In genomic region chr10:114485695-114486400, GRCh38 we compare ENCODE assay signal across 21 cellular contexts.
A peak's percentile ranks its signal among the peaks of the same experiment; 100 is the strongest.
DNase-seq lines count a peak whose midpoint lies in the region; ATAC-seq, FAIRE-seq and TF ChIP-seq lines count a peak whose summit lies in the region.
"Had no signal": no experiment of that assay in that cellular context is flagged by ENCODE, and none has a peak within 500 bp of the region (broad histone marks: within the 10 kb centered on the region; RNA-seq: fewer than 3 reads in every experiment).

No MANE protein-coding gene starts in this region.

- no peak overlapping the region for H3K27ac ChIP-seq in CD4-positive, alpha-beta T cell (ENCODE audit: low read depth, low read length)
- no peak overlapping the region for H3K27ac ChIP-seq in Panc1 (ENCODE audit: low read length)
- peak overlapping the region in 3 of 4 donors; percentile 35 to 67 (median 59) for H3K27ac ChIP-seq in esophagus squamous epithelium
- H3K27ac ChIP-seq in neural progenitor cell: no peak overlapping the region
- H3K27ac ChIP-seq in transverse colon: no peak overlapping the region

- H3K4me3 ChIP-seq in Panc1 (ENCODE audit: low read depth in 2 of 2, low read length in 2 of 2) (no peak overlapping the region), esophagus squamous epithelium (no peak overlapping the region), neural progenitor cell (no peak overlapping the region), transverse colon (no peak overlapping the region), Caco-2 (ENCODE audit: low read depth, low read length) (no peak overlapping the region)

- TF ChIP-seq CTCF in CD4-positive, alpha-beta T cell (IDR thresholded peaks at IDR 0.05): no peak
- no peak for TF ChIP-seq CTCF in Panc1 (IDR thresholded peaks at IDR 0.05)
- no peak for TF ChIP-seq CTCF in esophagus squamous epithelium (IDR thresholded peaks at IDR 0.05)
- no peak for TF ChIP-seq CTCF in neural progenitor cell (IDR thresholded peaks at IDR 0.05)
- TF ChIP-seq CTCF in transverse colon (IDR thresholded peaks at IDR 0.05): no peak
- no peak for TF ChIP-seq CTCF in Caco-2 (IDR thresholded peaks at IDR 0.05; ENCODE audit: insufficient read depth in 1 of 2, low read depth in 1 of 2, low read length in 1 of 2, severe bottlenecking in 1 of 2, unreplicated experiment in 1 of 2)

- no peaks in the 10 kb centered on the region for H3K27me3 Mint-ChIP-seq in CD4-positive, alpha-beta T cell
- no peaks in the 10 kb centered on the region for H3K27me3 Mint-ChIP-seq in neural progenitor cell (ENCODE audit: insufficient read depth, low read depth)
- H3K27me3 Mint-ChIP-seq in Caco-2 (ENCODE audit: insufficient read depth, unreplicated experiment): no peaks in the 10 kb centered on the region

- BruUV-seq in Panc1 (replicated peaks; lab: Mats Ljungman, UMichigan) (TSS peak; percentile 9), Caco-2 (replicated peaks; lab: Mats Ljungman, UMichigan) (no TSS peak)

- TF ChIP-seq EP300 in transverse colon (IDR thresholded peaks at IDR 0.05; ENCODE audit: low read depth): no peak

- no peak for DNase-seq in CD4-positive, alpha-beta T cell
- no peak for DNase-seq in Panc1 (ENCODE audit: low read depth, low spot score)
- no peak for DNase-seq in esophagus squamous epithelium (lab: John Stamatoyannopoulos, UW)
- DNase-seq in neural progenitor cell (ENCODE audit: low spot score): no peak
- no peak for DNase-seq in transverse colon
- DNase-seq in RCC 7860 (ENCODE audit: low spot score): no peak
- no peak for DNase-seq in Caco-2
- DNase-seq: anterior cingulate cortex; cerebellar nuclear complex; DMS153; effector CD4-positive, alpha-beta T cell; HFFc6; NCI-H1105 treated with DMSO at 0.1 percent for 48 hours; NCI-H2081 treated with DMSO at 0.1 percent for 48 hours; NCI-H510A treated with DMSO at 0.1 percent for 48 hours; retina; stimulated activated CD8-positive, alpha-beta memory T cell treated with anti-CD3 and anti-CD28 coated beads, Interleukin-4, amount 100 ng/mL, for 48 hours; SW 1271 had no signal

- H2AFZ ChIP-seq in neural progenitor cell (replicated peaks): no peak overlapping the region

- no peak overlapping the region for H3K4me2 ChIP-seq in neural progenitor cell

- H3K4me1 Mint-ChIP-seq in CD4-positive, alpha-beta T cell (ENCODE audit: low read depth): peaks cover 71% of the 10 kb centered on the region
- peaks cover 32% of the 10 kb centered on the region for H3K4me1 Mint-ChIP-seq in neural progenitor cell
- H3K4me1 Mint-ChIP-seq in Caco-2 (ENCODE audit: low read depth, unreplicated experiment): no peaks in the 10 kb centered on the region

- H3K9ac ChIP-seq in neural progenitor cell: no peak overlapping the region

- H3K9me3 ChIP-seq in CD4-positive, alpha-beta T cell (ENCODE audit: control insufficient read depth, low read length): no peaks in the 10 kb centered on the region
- H3K9me3 ChIP-seq in Panc1 (ENCODE audit: control insufficient read depth, insufficient read depth, low read depth, low read length) (no peaks in the 10 kb centered on the region), esophagus squamous epithelium (no peaks in the 10 kb centered on the region), neural progenitor cell (ENCODE audit: low read depth) (no peaks in the 10 kb centered on the region), transverse colon (no peaks in the 10 kb centered on the region), Caco-2 (no peaks in the 10 kb centered on the region)

- H3K27ac Mint-ChIP-seq in CD4-positive, alpha-beta T cell: peak overlapping the region; percentile 69
- H3K27ac Mint-ChIP-seq in neural progenitor cell (peak overlapping the region; percentile 37), Caco-2 (ENCODE audit: unreplicated experiment) (no peak overlapping the region)
- H3K27ac Mint-ChIP-seq: HFFc6 had no signal

- peaks cover 14% of the 10 kb centered on the region for H3F3A ChIP-seq in neural progenitor cell (ENCODE audit: low read depth)

- no peaks in the 10 kb centered on the region for H3K27me3 ChIP-seq in CD4-positive, alpha-beta T cell (ENCODE audit: control insufficient read depth, insufficient read depth, low read length)
- H3K27me3 ChIP-seq in Panc1 (ENCODE audit: control insufficient read depth, insufficient read depth, low read length) (no peaks in the 10 kb centered on the region), esophagus squamous epithelium (no peaks in the 10 kb centered on the region), neural progenitor cell (no peaks in the 10 kb centered on the region), transverse colon (no peaks in the 10 kb centered on the region), Caco-2 (replicated peaks; ENCODE audit: control insufficient read depth, insufficient read depth, low read length) (no peaks in the 10 kb centered on the region)

- H3K36me3 ChIP-seq in Panc1 (ENCODE audit: control insufficient read depth, insufficient read depth, low read length) (peaks cover 14% of the 10 kb centered on the region), esophagus squamous epithelium (peaks cover 5 to 99% (median 6%) of the 10 kb centered on the region in 3 donors), neural progenitor cell (no peaks in the 10 kb centered on the region), transverse colon (peaks cover 0 to 6% (median 0%) of the 10 kb centered on the region in 4 donors), Caco-2 (ENCODE audit: control insufficient read depth, insufficient read depth, low read length) (no peaks in the 10 kb centered on the region; the same call in 1 of the 2 replicates)

- TF ChIP-seq POLR2A in esophagus squamous epithelium (IDR thresholded peaks at IDR 0.05) (no peak), transverse colon (IDR thresholded peaks at IDR 0.05) (no peak)

- POLR2A ChIA-PET in CD4-positive, alpha-beta T cell (lab: Charles Lee): interaction anchor here (0.7 to 2.4 kb wide), 4 partner anchors 11 to 40 kb away, joined by 3 to 6 read pairs (median 3); no protein-coding TSS in a partner anchor
- POLR2A ChIA-PET in Panc1 (lab: Charles Lee) (no interaction called here), Caco-2 (lab: Charles Lee) (interaction anchor here (0.5 kb wide), 1 partner anchor 156 kb away, joined by 3 read pairs; no protein-coding TSS in a partner anchor)

- WGBS in esophagus squamous epithelium, 2 donors: 61 to 75% methylated on average over 4 to 5 of the region's 5 CpGs
- WGBS in transverse colon (ENCODE audit: low coverage in 1 of 2), 2 donors: 76 to 85% methylated on average over 1 to 5 of the region's 5 CpGs

- ATAC-seq in CD4-positive, alpha-beta T cell (ENCODE audit: poor library complexity): no peak
- ATAC-seq in Panc1: no peak
- no peak for ATAC-seq in GM21381 (IDR thresholded peaks at IDR 0.05; ENCODE audit: unreplicated experiment)
- ATAC-seq: left lobe of liver had no signal

- H3K36me3 Mint-ChIP-seq in CD4-positive, alpha-beta T cell (ENCODE audit: low read depth): peaks cover 97% of the 10 kb centered on the region
- H3K36me3 Mint-ChIP-seq in neural progenitor cell (peaks cover 41% of the 10 kb centered on the region), Caco-2 (ENCODE audit: insufficient read depth, unreplicated experiment) (peaks cover 25% of the 10 kb centered on the region)

- CTCF ChIA-PET in CD4-positive, alpha-beta T cell (lab: Charles Lee): interaction anchor here (0.9 to 1.8 kb wide), 3 partner anchors 14 to 32 kb away, joined by 3 to 4 read pairs (median 3); no protein-coding TSS in a partner anchor
- CTCF ChIA-PET in Panc1 (lab: Charles Lee) (interaction anchor here (1.0 kb wide), 1 partner anchor 14 kb away, joined by 3 read pairs; no protein-coding TSS in a partner anchor), Caco-2 (lab: Charles Lee) (interaction anchor here (2.9 kb wide), 1 partner anchor 14 kb away, joined by 9 read pairs; no protein-coding TSS in a partner anchor)

- H4K20me1 ChIP-seq in neural progenitor cell (ENCODE audit: low read depth): peaks cover 26% of the 10 kb centered on the region

- no peaks in the 10 kb centered on the region for H3K79me2 ChIP-seq in neural progenitor cell (ENCODE audit: low read depth)

- no peak overlapping the region for H3K4me3 Mint-ChIP-seq in CD4-positive, alpha-beta T cell
- H3K4me3 Mint-ChIP-seq in neural progenitor cell (no peak overlapping the region), Caco-2 (ENCODE audit: unreplicated experiment) (no peak overlapping the region)
- H3K4me3 Mint-ChIP-seq: HFFc6 had no signal

- H3K4me1 ChIP-seq in Panc1 (ENCODE audit: control insufficient read depth, insufficient read depth, low read length) (peaks cover 17% of the 10 kb centered on the region), esophagus squamous epithelium (peaks cover 0 to 25% (median 0%) of the 10 kb centered on the region in 3 donors), neural progenitor cell (peaks cover 13% of the 10 kb centered on the region), transverse colon (peaks cover 0 to 6% (median 0%) of the 10 kb centered on the region in 4 donors), Caco-2 (no peaks in the 10 kb centered on the region)

- FAIRE-seq in RCC 7860 (lab: Jason Lieb, UNC): no peak
- FAIRE-seq: G401.6 had no signal

- no peaks in the 10 kb centered on the region for H3K9me3 Mint-ChIP-seq in CD4-positive, alpha-beta T cell
- H3K9me3 Mint-ChIP-seq in neural progenitor cell: peaks cover 13% of the 10 kb centered on the region
- H3K9me3 Mint-ChIP-seq in Caco-2 (ENCODE audit: unreplicated experiment): no peaks in the 10 kb centered on the region
- H3K9me3 Mint-ChIP-seq: HFFc6 had no signal

- intact Hi-C loops in CD4-positive, alpha-beta T cell (cut with DNase I, micrococcal nuclease): no loop called here
- intact Hi-C loops in Panc1 (cut with micrococcal nuclease; ENCODE audit: unreplicated experiment) (no loop called here), esophagus squamous epithelium (cut with DNase I) (no loop called here), transverse colon (cut with DNase I; ENCODE audit: low total_unique reads) (no loop called here), Caco-2 (cut with micrococcal nuclease; ENCODE audit: unreplicated experiment) (no loop called here)

- in situ Hi-C loops in Panc1 (cut with HindIII; ENCODE audit: low pct_unique_long_range_greater_than_20kb, low sequenced_read_pairs): no loop called here
- in situ Hi-C loops in transverse colon (cut with MboI; ENCODE audit: low pct_ligation_motif_present in 1 of 4, low pct_unique_long_range_greater_than_20kb in 1 of 4, low sequenced_read_pairs in 3 of 4): no loop called here

Comparison
In these comparisons a context has a peak if more than half of its experiments do, and no peak if none do; other contexts are left out.
1. H3K27ac ChIP-seq: peak in esophagus squamous epithelium (3 of 4); none in CD4-positive, alpha-beta T cell (single experiment), Panc1 (single experiment), neural progenitor cell (single experiment) and transverse colon (0 of 4).